In genomic region chrX:107842715-107843400, GRCh38 we compare ENCODE assay signal across 8 cellular contexts.
"Had no signal": no experiment of that assay in that cellular context is flagged by ENCODE, and none has a peak within 500 bp of the region (broad histone marks: within the 10 kb centered on the region; RNA-seq: fewer than 3 reads in every experiment).

No MANE protein-coding gene starts in this region.

- H3K4me3 ChIP-seq: GM23248, HAP-1 had no signal

- H3K27ac ChIP-seq: GM23248 had no signal

- DNase-seq: GM23248, GOT3, H7, HFFc6, KBM-7 had no signal

- FAIRE-seq: HepG2 had no signal

- H3K4me1 ChIP-seq: HAP-1 had no signal

- H3K9me3 ChIP-seq: HAP-1 had no signal

- ATAC-seq: HCT116, HepG2 had no signal

- H3K36me3 ChIP-seq: HAP-1 had no signal
